15 cellular contexts compared by ENCODE assay signal in the genomic region with DNA sequence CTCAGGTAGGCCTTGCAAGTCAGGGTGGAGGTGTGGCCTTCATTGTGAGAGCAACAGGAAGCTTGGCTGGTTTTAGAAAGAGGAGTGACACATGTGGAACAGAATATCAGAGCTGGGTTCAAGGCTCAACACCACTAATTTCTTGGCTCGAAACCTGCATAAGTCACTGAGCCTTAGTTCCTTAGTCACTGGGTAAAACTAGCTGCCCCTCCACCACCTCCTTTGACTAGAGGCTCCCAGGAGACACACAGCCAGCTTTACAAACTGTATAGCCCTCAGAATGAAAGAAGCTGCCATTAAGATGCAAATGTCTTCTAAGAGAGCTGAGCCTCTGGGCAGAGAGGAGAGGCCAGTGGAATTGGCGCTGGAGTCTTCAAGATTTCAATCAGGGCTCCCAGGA.
DNase-seq lines count a peak whose midpoint lies in the region; ATAC-seq and TF ChIP-seq lines count a peak whose summit lies in the region.
"Had no signal": no experiment of that assay in that cellular context is flagged by ENCODE, and none has a peak within 500 bp of the region (broad histone marks: within the 10 kb centered on the region; RNA-seq: fewer than 3 reads in every experiment).

No MANE protein-coding gene starts in this region.

- no peaks in the 10 kb centered on the region for H3K9me3 ChIP-seq in upper lobe of left lung

- no peak overlapping the region for H3K27ac ChIP-seq in upper lobe of left lung
- H3K27ac ChIP-seq: parathyroid adenoma had no signal

- no peak for TF ChIP-seq EP300 in upper lobe of left lung (IDR thresholded peaks at IDR 0.05)

- H3K4me3 ChIP-seq in upper lobe of left lung, result no peak overlapping the region
- H3K4me3 ChIP-seq: smooth muscle cell had no signal

- ATAC-seq in GM18499 (IDR thresholded peaks at IDR 0.05; ENCODE audit: insufficient read depth, unreplicated experiment) (peak; percentile 47), GM21825 (IDR thresholded peaks at IDR 0.05; ENCODE audit: unreplicated experiment) (peak; percentile 72), HG03196 (IDR thresholded peaks at IDR 0.05; ENCODE audit: unreplicated experiment) (peak; percentile 66), esophagus mucosa (peak; percentile 63), upper lobe of left lung (ENCODE audit: low FRiP score in 2 of 2) (no peak)
- ATAC-seq: left ventricle myocardium superior had no signal

- WGBS in upper lobe of left lung, 2 donors, result 62 to 68% methylated on average over 2 of the region's 2 CpGs

- TF ChIP-seq POLR2A in upper lobe of left lung (IDR thresholded peaks at IDR 0.05), result no peak

- TF ChIP-seq CTCF in upper lobe of left lung (IDR thresholded peaks at IDR 0.05), result no peak

- DNase-seq in upper lobe of left lung (no peak), NCI-H1930 (lab: John Stamatoyannopoulos, UW) (no peak), NCI-H510A (lab: John Stamatoyannopoulos, UW) (no peak)
- DNase-seq in central memory CD4-positive, alpha-beta T cell, result no peak
- DNase-seq: activated CD8-positive, alpha-beta memory T cell treated with anti-CD3 and anti-CD28 coated beads for 24 hours; activated gamma-delta T cell treated with Interleukin-2 at 50 U/mL for 16 hours; KG1; left ventricle myocardium superior; NCI-H1436 treated with DMSO at 0.1 percent for 48 hours had no signal

- no peaks in the 10 kb centered on the region for H3K27me3 ChIP-seq in upper lobe of left lung

- no peaks in the 10 kb centered on the region for H3K4me1 ChIP-seq in upper lobe of left lung
- H3K4me1 ChIP-seq: parathyroid adenoma had no signal

- no peaks in the 10 kb centered on the region for H3K36me3 ChIP-seq in upper lobe of left lung

Comparison
In these comparisons a context has a peak if more than half of its experiments do, and no peak if none do; other contexts are left out.
1. ATAC-seq: peak in GM18499 (single experiment), GM21825 (single experiment), HG03196 (single experiment) and esophagus mucosa (single experiment); none in upper lobe of left lung (0 of 2).